ENCODE assay signal across 8 cellular contexts in genomic region chr6:152552616-152553209, GRCh38.
DNase-seq lines count a peak whose midpoint lies in the region; ATAC-seq and TF ChIP-seq lines count a peak whose summit lies in the region.

No MANE protein-coding gene starts in this region.

- peak; percentile 90 for TF ChIP-seq CTCF in fibroblast of villous mesenchyme (IDR thresholded peaks at IDR 0.05; ENCODE audit: insufficient read depth, low read depth, low read length)
- TF ChIP-seq CTCF in omental fat pad (IDR thresholded peaks at IDR 0.05) = no peak

- H3K4me3 ChIP-seq in fibroblast of villous mesenchyme (ENCODE audit: low read depth, low read length) = no peak overlapping the region

- ATAC-seq in GM18517 (IDR thresholded peaks at IDR 0.05; ENCODE audit: unreplicated experiment) (peak; percentile 84), HG02884 (IDR thresholded peaks at IDR 0.05; ENCODE audit: unreplicated experiment) (peak; percentile 94), omental fat pad (ENCODE audit: low FRiP score) (peak; percentile 80)

- DNase-seq in CD1c-positive myeloid dendritic cell (ENCODE audit: extremely low spot score) (peak; percentile 65), NCI-H1105 treated with DMSO at 0.1 percent for 48 hours (lab: John Stamatoyannopoulos, UW) (peak; percentile 70), fibroblast of villous mesenchyme (ENCODE audit: low read depth) (peak; percentile 69), omental fat pad (ENCODE audit: low spot score) (peak; percentile 45), DMS79 (lab: John Stamatoyannopoulos, UW) (no peak)
- peak; percentile 17 to 28 for DNase-seq in activated CD4-positive, alpha-beta T cell treated with anti-CD3 and anti-CD28 coated beads, Interleukin-2, amount 50 U/mL, for 48 hours
